In genomic region chr10:42999385-43000020, GRCh38 we compare ENCODE assay signal across 15 cellular contexts.
DNase-seq lines count a peak whose midpoint lies in the region; ATAC-seq and TF ChIP-seq lines count a peak whose summit lies in the region.
"Had no signal": no experiment of that assay in that cellular context is flagged by ENCODE, and none has a peak within 500 bp of the region (broad histone marks: within the 10 kb centered on the region; RNA-seq: fewer than 3 reads in every experiment).

No MANE protein-coding gene starts in this region.

- no peak for TF ChIP-seq CTCF in chondrocyte (IDR thresholded peaks at IDR 0.05)

- no peaks in the 10 kb centered on the region for H3K4me1 Mint-ChIP-seq in stimulated activated naive CD8-positive, alpha-beta T cell treated with anti-CD3 and anti-CD28 coated beads, Interleukin-15, amount 100 ng/mL, for 72 hours
- H3K4me1 Mint-ChIP-seq in chondrocyte (ENCODE audit: low read depth): no peaks in the 10 kb centered on the region

- no peaks in the 10 kb centered on the region for H3K36me3 Mint-ChIP-seq in chondrocyte (ENCODE audit: low read depth)
- H3K36me3 Mint-ChIP-seq: CD8-positive, alpha-beta T cell had no signal

- no peak for DNase-seq in stimulated activated naive CD8-positive, alpha-beta T cell treated with anti-CD3 and anti-CD28 coated beads, Interleukin-15, amount 100 ng/mL, for 72 hours
- no peak for DNase-seq in stimulated activated naive CD8-positive, alpha-beta T cell treated with anti-CD3 and anti-CD28 coated beads, Interleukin-15, Interleukin-2, amounts not matched to agents 100 U/mL and 50 U/mL, for 24 hours
- DNase-seq in chondrocyte (ENCODE audit: low spot score) (peak; percentile 87), mesenteric fat pad (ENCODE audit: low spot score) (peak; percentile 68)
- DNase-seq: DMS79, GM23248, NCI-H1092, NCI-H146, NCI-H2081 treated with DMSO at 0.1 percent for 48 hours, NCI-H226, NCI-H524 treated with DMSO at 0.1 percent for 48 hours had no signal

- H3K27ac Mint-ChIP-seq in stimulated activated naive CD8-positive, alpha-beta T cell treated with anti-CD3 and anti-CD28 coated beads, Interleukin-15, amount 100 ng/mL, for 72 hours: peak overlapping the region in 1 of 2 donors; percentile 54
- no peak overlapping the region for H3K27ac Mint-ChIP-seq in chondrocyte (ENCODE audit: unreplicated experiment)
- H3K27ac Mint-ChIP-seq: CD8-positive, alpha-beta T cell had no signal

- no peaks in the 10 kb centered on the region for H3K9me3 Mint-ChIP-seq in stimulated activated naive CD8-positive, alpha-beta T cell treated with anti-CD3 and anti-CD28 coated beads, Interleukin-15, amount 100 ng/mL, for 72 hours
- H3K9me3 Mint-ChIP-seq in chondrocyte (ENCODE audit: low read depth): no peaks in the 10 kb centered on the region
- H3K9me3 Mint-ChIP-seq: CD8-positive, alpha-beta T cell had no signal

- no peak overlapping the region for H3K4me3 Mint-ChIP-seq in stimulated activated naive CD8-positive, alpha-beta T cell treated with anti-CD3 and anti-CD28 coated beads, Interleukin-15, amount 100 ng/mL, for 72 hours
- no peak overlapping the region for H3K4me3 Mint-ChIP-seq in chondrocyte (ENCODE audit: unreplicated experiment)
- H3K4me3 Mint-ChIP-seq: CD8-positive, alpha-beta T cell had no signal

- TF ChIP-seq POLR2A in GM18505 (IDR thresholded peaks at IDR 0.05; ENCODE audit: borderline replicate concordance, extremely low read depth, insufficient read depth, insufficient read length): no peak

- peak; percentile 5 for ATAC-seq in stimulated activated naive CD8-positive, alpha-beta T cell treated with anti-CD3 and anti-CD28 coated beads, Interleukin-15, amount 100 ng/mL, for 72 hours
- no peak for ATAC-seq in stimulated activated naive CD8-positive, alpha-beta T cell treated with anti-CD3 and anti-CD28 coated beads, Interleukin-15, Interleukin-2, amounts not matched to agents 100 U/mL and 50 U/mL, for 24 hours
- ATAC-seq in HG03175 (IDR thresholded peaks at IDR 0.05; ENCODE audit: unreplicated experiment): no peak
- no peak for ATAC-seq in GM18505 (IDR thresholded peaks at IDR 0.05; ENCODE audit: unreplicated experiment)
- no peak for ATAC-seq in HG02870 (IDR thresholded peaks at IDR 0.05; ENCODE audit: unreplicated experiment)
- ATAC-seq: CD8-positive, alpha-beta T cell had no signal

- no peaks in the 10 kb centered on the region for H3K27me3 Mint-ChIP-seq in stimulated activated naive CD8-positive, alpha-beta T cell treated with anti-CD3 and anti-CD28 coated beads, Interleukin-15, amount 100 ng/mL, for 72 hours
- peaks cover 5% of the 10 kb centered on the region for H3K27me3 Mint-ChIP-seq in chondrocyte (ENCODE audit: low read depth)

Comparison
In these comparisons a context has a peak if more than half of its experiments do, and no peak if none do; other contexts are left out.
1. DNase-seq: peak in chondrocyte (single experiment) and mesenteric fat pad (single experiment); none in stimulated activated naive CD8-positive, alpha-beta T cell treated with anti-CD3 and anti-CD28 coated beads, Interleukin-15, amount 100 ng/mL, for 72 hours (0 of 2) and stimulated activated naive CD8-positive, alpha-beta T cell treated with anti-CD3 and anti-CD28 coated beads, Interleukin-15, Interleukin-2, amounts not matched to agents 100 U/mL and 50 U/mL, for 24 hours (single experiment).